ENCODE assay signal across 19 cellular contexts in the genomic region with DNA sequence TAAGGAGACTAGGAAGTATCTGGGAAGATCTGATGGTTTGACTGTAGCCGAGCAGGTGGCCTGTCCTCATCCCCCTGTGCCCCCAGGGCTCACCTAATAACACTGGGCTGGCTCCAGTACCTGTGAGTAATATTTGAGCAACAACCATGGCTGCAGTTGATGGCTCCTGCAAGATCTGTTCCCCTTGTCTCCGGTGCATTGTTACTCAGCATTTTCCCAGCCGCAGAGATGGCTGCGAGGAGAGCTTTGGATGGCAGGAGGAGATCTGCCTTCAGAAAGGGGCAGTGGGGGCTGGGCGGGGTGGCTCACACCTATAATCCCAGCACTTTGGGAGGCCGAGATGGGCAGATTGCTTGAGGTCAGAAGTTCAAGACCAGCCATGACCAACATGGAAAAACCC. TPM values are rescaled to one million over a fixed set of nuclear protein-coding genes. Genes with fewer than 3 reads are reported as not detected.
DNase-seq lines count a peak whose midpoint lies in the region; ATAC-seq and TF ChIP-seq lines count a peak whose summit lies in the region.
"Had no signal": no experiment of that assay in that cellular context is flagged by ENCODE, and none has a peak within 500 bp of the region (broad histone marks: within the 10 kb centered on the region; RNA-seq: fewer than 3 reads in every experiment).

No MANE protein-coding gene starts in this region.

- CTCF ChIA-PET in WTC11 (lab: Charles Lee) = interaction anchor here (0.6 to 3.1 kb wide), 5 partner anchors 14 to 114 kb away, joined by 3 to 20 read pairs (median 4); partner anchors contain the start of gene DNPH1

- DNase-seq in HFFc6 (no peak), WTC11 (ENCODE audit: low spot score) (no peak), hepatocyte (ENCODE audit: low spot score) (no peak), smooth muscle cell (lab: John Stamatoyannopoulos, UW; ENCODE audit: unreplicated experiment) (no peak), HuH-7 (ENCODE audit: low spot score) (no peak), SHP77 (lab: John Stamatoyannopoulos, UW) (no peak), RKO (ENCODE audit: low spot score) (no peak)
- DNase-seq: activated CD4-positive, alpha-beta T cell treated with anti-CD3 and anti-CD28 coated beads, Interleukin-2, amount 50 U/mL, for 4 hours; activated T-cell treated with anti-CD3 and anti-CD28 coated beads, Interleukin-2, amount 50 U/mL, for 24 hours; DMS53; effector memory CD8-positive, alpha-beta T cell; NCI-H2171; right cardiac atrium; SJCRH30; stimulated activated CD4-positive, alpha-beta T cell treated with anti-CD3 and anti-CD28 coated beads, Interleukin-2, amount 100 ng/mL, for 24 hours had no signal

- H3K4me1 Mint-ChIP-seq in HFFc6 (ENCODE audit: low read depth) (peaks cover 48% of the 10 kb centered on the region), WTC11 (peaks cover 33% of the 10 kb centered on the region)

- H3K27ac ChIP-seq in hepatocyte (peak overlapping the region; percentile 88), smooth muscle cell (ENCODE audit: low read depth) (peak overlapping the region; percentile 100)
- H3K27ac ChIP-seq: C4-2B, neural progenitor cell, SJCRH30 had no signal

- POLR2A ChIA-PET in WTC11 (lab: Charles Lee) = interaction anchor here (1.0 kb wide), 1 partner anchor 20 kb away, joined by 5 read pairs; no protein-coding TSS in a partner anchor

- no peak for ATAC-seq in WTC11
- no peak for ATAC-seq in HG02678 (IDR thresholded peaks at IDR 0.05; ENCODE audit: unreplicated experiment)
- ATAC-seq: activated naive CD4-positive, alpha-beta T cell treated with anti-CD3 and anti-CD28 coated beads, Interleukin-2, amount 50 U/mL, for 72 hours; effector memory CD8-positive, alpha-beta T cell had no signal

- H3K79me2 ChIP-seq in hepatocyte = peaks cover 84% of the 10 kb centered on the region
- peaks cover 95% of the 10 kb centered on the region for H3K79me2 ChIP-seq in smooth muscle cell (ENCODE audit: low read depth)

- no peaks in the 10 kb centered on the region for H3K36me3 Mint-ChIP-seq in HFFc6 (ENCODE audit: low read depth)
- H3K36me3 Mint-ChIP-seq in WTC11 = no peaks in the 10 kb centered on the region
- H3K36me3 Mint-ChIP-seq: activated naive CD4-positive, alpha-beta T cell treated with anti-CD3 and anti-CD28 coated beads, Interleukin-2, amount 50 U/mL, for 72 hours had no signal

- H3K9me3 Mint-ChIP-seq in HFFc6 (no peaks in the 10 kb centered on the region), WTC11 (no peaks in the 10 kb centered on the region)
- H3K9me3 Mint-ChIP-seq: activated naive CD4-positive, alpha-beta T cell treated with anti-CD3 and anti-CD28 coated beads, Interleukin-2, amount 50 U/mL, for 72 hours; activated T-cell treated with anti-CD3 and anti-CD28 coated beads, Interleukin-2, amount 50 U/mL, for 24 hours; effector memory CD8-positive, alpha-beta T cell; neural progenitor cell had no signal

- H3K9me3 ChIP-seq in hepatocyte (ENCODE audit: low read depth) (no peaks in the 10 kb centered on the region), smooth muscle cell (replicated peaks; ENCODE audit: low read depth) (no peaks in the 10 kb centered on the region)
- H3K9me3 ChIP-seq: SJCRH30 had no signal

- no peak overlapping the region for H3K4me3 ChIP-seq in hepatocyte
- no peak overlapping the region for H3K4me3 ChIP-seq in smooth muscle cell
- H3K4me3 ChIP-seq: neural progenitor cell, SJCRH30 had no signal

- H2AFZ ChIP-seq in hepatocyte = no peak overlapping the region
- no peak overlapping the region for H2AFZ ChIP-seq in smooth muscle cell (ENCODE audit: low read depth)
- H2AFZ ChIP-seq: neural progenitor cell had no signal

- H3K27me3 ChIP-seq in hepatocyte (no peaks in the 10 kb centered on the region), smooth muscle cell (ENCODE audit: low read depth) (no peaks in the 10 kb centered on the region)
- H3K27me3 ChIP-seq: neural progenitor cell, SJCRH30 had no signal

- H3K4me3 Mint-ChIP-seq in HFFc6 = no peak overlapping the region
- no peak overlapping the region for H3K4me3 Mint-ChIP-seq in WTC11
- H3K4me3 Mint-ChIP-seq: activated T-cell treated with anti-CD3 and anti-CD28 coated beads, Interleukin-2, amount 50 U/mL, for 24 hours; effector memory CD8-positive, alpha-beta T cell; neural progenitor cell had no signal

- peak overlapping the region; percentile 39 for H3K9ac ChIP-seq in smooth muscle cell (ENCODE audit: low read depth)
- H3K9ac ChIP-seq: neural progenitor cell had no signal

- H3K27me3 Mint-ChIP-seq in HFFc6 (ENCODE audit: insufficient read depth) (peaks cover 5% of the 10 kb centered on the region), WTC11 (ENCODE audit: low read depth) (no peaks in the 10 kb centered on the region)
- H3K27me3 Mint-ChIP-seq: activated T-cell treated with anti-CD3 and anti-CD28 coated beads, Interleukin-2, amount 50 U/mL, for 24 hours had no signal

- no peak for TF ChIP-seq CTCF in HFFc6 (IDR thresholded peaks at IDR 0.05)
- no peak for TF ChIP-seq CTCF in WTC11 (IDR thresholded peaks at IDR 0.05)
- TF ChIP-seq CTCF in hepatocyte (IDR thresholded peaks at IDR 0.05; ENCODE audit: poor library complexity) = no peak
- TF ChIP-seq CTCF in smooth muscle cell (IDR thresholded peaks at IDR 0.05; ENCODE audit: borderline replicate concordance, insufficient read depth, poor library complexity, severe bottlenecking) = no peak

- H3K4me2 ChIP-seq in hepatocyte (no peak overlapping the region), smooth muscle cell (peak overlapping the region; percentile 75)
- H3K4me2 ChIP-seq: neural progenitor cell had no signal

- H3K4me1 ChIP-seq in hepatocyte (ENCODE audit: insufficient read depth) (peaks cover 42% of the 10 kb centered on the region), smooth muscle cell (ENCODE audit: low read depth) (peaks cover 48% of the 10 kb centered on the region)

- H3K27ac Mint-ChIP-seq in HFFc6 (peak overlapping the region; percentile 95), WTC11 (0 out of 2 replicates have a peak overlapping the region, but pooled peaks have one; percentile 57)
- H3K27ac Mint-ChIP-seq: activated naive CD4-positive, alpha-beta T cell treated with anti-CD3 and anti-CD28 coated beads, Interleukin-2, amount 50 U/mL, for 72 hours; activated T-cell treated with anti-CD3 and anti-CD28 coated beads, Interleukin-2, amount 50 U/mL, for 24 hours had no signal

- peaks cover 61% of the 10 kb centered on the region for H3F3A ChIP-seq in smooth muscle cell (ENCODE audit: low read depth)

- H3K36me3 ChIP-seq in hepatocyte (replicated peaks; ENCODE audit: insufficient read depth, low read depth) (no peaks in the 10 kb centered on the region), smooth muscle cell (ENCODE audit: low read depth) (no peaks in the 10 kb centered on the region)
- H3K36me3 ChIP-seq: neural progenitor cell, SJCRH30 had no signal

- 79% methylated on average over 6 of the region's 6 CpGs for WGBS in hepatocyte (ENCODE audit: low lambda C conversion rate, missing lambda C conversion rate)
- 32% methylated on average over 6 of the region's 6 CpGs for WGBS in smooth muscle cell (ENCODE audit: low lambda C conversion rate)

- H4K20me1 ChIP-seq in hepatocyte (ENCODE audit: insufficient read depth, poor library complexity, severe bottlenecking) = no peaks in the 10 kb centered on the region
- H4K20me1 ChIP-seq in smooth muscle cell (ENCODE audit: low read depth) = peaks cover 26% of the 10 kb centered on the region

- H3K9me2 ChIP-seq in hepatocyte (replicated peaks; ENCODE audit: insufficient read depth) = no peaks in the 10 kb centered on the region

TF ChIP-seq in WTC11, 78 proteins besides CTCF, POLR2A, EP300 and RAD21 (continues in another document):
- no peak for TF ChIP-seq PRRX2 (CRISPR knock-in tag; IDR thresholded peaks at IDR 0.05)
- TF ChIP-seq, protein P1, sequence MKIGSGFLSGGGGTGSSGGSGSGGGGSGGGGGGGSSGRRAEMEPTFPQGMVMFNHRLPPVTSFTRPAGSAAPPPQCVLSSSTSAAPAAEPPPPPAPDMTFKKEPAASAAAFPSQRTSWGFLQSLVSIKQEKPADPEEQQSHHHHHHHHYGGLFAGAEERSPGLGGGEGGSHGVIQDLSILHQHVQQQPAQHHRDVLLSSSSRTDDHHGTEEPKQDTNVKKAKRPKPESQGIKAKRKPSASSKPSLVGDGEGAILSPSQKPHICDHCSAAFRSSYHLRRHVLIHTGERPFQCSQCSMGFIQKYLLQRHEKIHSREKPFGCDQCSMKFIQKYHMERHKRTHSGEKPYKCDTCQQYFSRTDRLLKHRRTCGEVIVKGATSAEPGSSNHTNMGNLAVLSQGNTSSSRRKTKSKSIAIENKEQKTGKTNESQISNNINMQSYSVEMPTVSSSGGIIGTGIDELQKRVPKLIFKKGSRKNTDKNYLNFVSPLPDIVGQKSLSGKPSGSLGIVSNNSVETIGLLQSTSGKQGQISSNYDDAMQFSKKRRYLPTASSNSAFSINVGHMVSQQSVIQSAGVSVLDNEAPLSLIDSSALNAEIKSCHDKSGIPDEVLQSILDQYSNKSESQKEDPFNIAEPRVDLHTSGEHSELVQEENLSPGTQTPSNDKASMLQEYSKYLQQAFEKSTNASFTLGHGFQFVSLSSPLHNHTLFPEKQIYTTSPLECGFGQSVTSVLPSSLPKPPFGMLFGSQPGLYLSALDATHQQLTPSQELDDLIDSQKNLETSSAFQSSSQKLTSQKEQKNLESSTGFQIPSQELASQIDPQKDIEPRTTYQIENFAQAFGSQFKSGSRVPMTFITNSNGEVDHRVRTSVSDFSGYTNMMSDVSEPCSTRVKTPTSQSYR (CRISPR knock-in tag; IDR thresholded peaks at IDR 0.05) = no peak

RNA-seq across cellular contexts. Expression of gene PTK7, which starts 39.3 kb away (rescaled TPM):
- total RNA-seq in HFFc6 (2021; fragmentation: NEBNext Ultra II Directional; extraction: Animal tissue kit (Norgen Biotek cat#: 25700)) = 100 to 1,000 TPM in 1 of 6 experiments, 10 to 100 TPM in 5; 62.8 to 115 (median 66.7) TPM
- total RNA-seq in WTC11 (2021) (151 to 165 TPM (median 160 TPM) in 3 replicates), hepatocyte (108 and 127 TPM in 2 replicates), smooth muscle cell (376 and 417 TPM in 2 replicates)
- polyA plus RNA-seq in hepatocyte (159 and 162 TPM in 2 replicates), smooth muscle cell (596 and 598 TPM in 2 replicates)

RNA-seq across cellular contexts. Expression of gene SRF, which starts 55.7 kb away (rescaled TPM):
- total RNA-seq in HFFc6 (2021; fragmentation: NEBNext Ultra II Directional; extraction: Animal tissue kit (Norgen Biotek cat#: 25700)) = 10 to 100 TPM; 37.4 to 49.7 (median 39.3) TPM
- total RNA-seq in WTC11 (2021) = 43.9 to 46.2 TPM (median 45.3 TPM) in 3 replicates
- total RNA-seq in hepatocyte = 19.1 and 22.0 TPM in 2 replicates
- 7.4 and 9.3 TPM in 2 replicates for polyA plus RNA-seq in hepatocyte
- 20.6 and 22.9 TPM in 2 replicates for total RNA-seq in smooth muscle cell
- polyA plus RNA-seq in smooth muscle cell = 6.8 and 9.3 TPM in 2 replicates

RNA-seq across cellular contexts. Expression of gene KLC4, which starts 55.9 kb away (rescaled TPM):
- 10 to 100 TPM; 10.7 to 12.6 (median 11.8) TPM for total RNA-seq in HFFc6 (2021; fragmentation: NEBNext Ultra II Directional; extraction: Animal tissue kit (Norgen Biotek cat#: 25700))
- total RNA-seq in WTC11 (2021) (31.2 to 36.4 TPM (median 35.7 TPM) in 3 replicates), hepatocyte (73.4 and 73.5 TPM in 2 replicates), smooth muscle cell (13.2 and 20.0 TPM in 2 replicates)
- polyA plus RNA-seq in hepatocyte (67.5 and 68.9 TPM in 2 replicates), smooth muscle cell (25.3 and 25.7 TPM in 2 replicates)

RNA-seq across cellular contexts. Expression of gene MRPL2, which starts 56.1 kb away (rescaled TPM):
- total RNA-seq in HFFc6 (2021; fragmentation: NEBNext Ultra II Directional; extraction: Animal tissue kit (Norgen Biotek cat#: 25700)) = 10 to 100 TPM; 52.6 to 62.9 (median 58.7) TPM
- 107 to 131 TPM (median 112 TPM) in 3 replicates for total RNA-seq in WTC11 (2021)
- 24.7 and 28.8 TPM in 2 replicates for total RNA-seq in hepatocyte
- polyA plus RNA-seq in hepatocyte = 68.4 and 81.8 TPM in 2 replicates
- 16.4 and 24.0 TPM in 2 replicates for total RNA-seq in smooth muscle cell
- polyA plus RNA-seq in smooth muscle cell = 112 and 125 TPM in 2 replicates
